Comparison of ENCODE assay signal across 20 cellular contexts in the genomic region with DNA sequence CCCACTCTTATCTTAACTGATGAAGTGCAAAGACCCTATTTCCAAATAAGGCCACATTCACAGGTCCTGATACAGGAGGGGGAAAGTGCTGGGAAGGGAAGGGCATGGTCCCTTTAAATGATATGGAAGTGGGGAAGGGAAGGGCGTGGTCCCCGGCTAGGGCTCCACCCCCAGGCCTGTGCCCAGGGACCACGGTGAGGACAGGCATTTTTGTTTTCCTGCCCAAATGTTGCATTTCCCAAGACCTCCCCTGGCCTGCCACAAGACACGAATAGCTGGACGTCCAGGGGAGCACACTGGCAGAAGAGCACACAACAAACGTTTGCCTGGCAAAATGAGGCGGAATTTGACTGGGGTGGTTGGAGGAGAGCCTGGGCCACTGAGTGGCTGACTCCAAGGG. TPM values are rescaled to one million over a fixed set of nuclear protein-coding genes. Genes with fewer than 3 reads are reported as not detected.
DNase-seq lines count a peak whose midpoint lies in the region; ATAC-seq and TF ChIP-seq lines count a peak whose summit lies in the region.
"Had no signal": no experiment of that assay in that cellular context is flagged by ENCODE, and none has a peak within 500 bp of the region (broad histone marks: within the 10 kb centered on the region; RNA-seq: fewer than 3 reads in every experiment).

No MANE protein-coding gene starts in this region.

- in situ Hi-C loops in mammary epithelial cell (cut with MboI; ENCODE audit: low sequenced_read_pairs in 2 of 2) = no loop called here

- H3K36me3 ChIP-seq in breast epithelium (no peaks in the 10 kb centered on the region), mammary epithelial cell (ENCODE audit: insufficient read depth, low read length) (no peaks in the 10 kb centered on the region), upper lobe of right lung (no peaks in the 10 kb centered on the region)
- H3K36me3 ChIP-seq: upper lobe of left lung had no signal

- H3K4me3 ChIP-seq in breast epithelium (no peak overlapping the region), mammary epithelial cell (replicated peaks in 1 of 3; ENCODE audit: insufficient read depth in 1 of 3, low read depth in 2 of 3, low read length in 3 of 3) (no peak overlapping the region), right cardiac atrium (ENCODE audit: low read length) (no peak overlapping the region), upper lobe of right lung (no peak overlapping the region)
- H3K4me3 ChIP-seq: SK-N-MC, upper lobe of left lung had no signal

- H2AFZ ChIP-seq in mammary epithelial cell (ENCODE audit: low read depth, low read length) = peak overlapping the region; percentile 40

- H3K36me3 Mint-ChIP-seq in MCF 10A (ENCODE audit: insufficient read depth, unreplicated experiment) = no peaks in the 10 kb centered on the region
- H3K36me3 Mint-ChIP-seq: activated naive CD4-positive, alpha-beta T cell treated with anti-CD3 and anti-CD28 coated beads, Interleukin-2, amount 10 ng/mL, durations not matched to agents 7 days and 5 days; CD4-positive, CD25-positive, alpha-beta regulatory T cell; memory B cell had no signal

- ATAC-seq in right cardiac atrium (peak; percentile 75 to 86), upper lobe of right lung (peak; percentile 59), GM21381 (IDR thresholded peaks at IDR 0.05; ENCODE audit: unreplicated experiment) (no peak)
- ATAC-seq: activated CD4-positive, alpha-beta T cell treated with anti-CD3 and anti-CD28 coated beads for 36 hours had no signal

- dilution Hi-C loops in mammary epithelial cell (cut with HindIII; ENCODE audit: low sequenced_read_pairs) = no loop called here

- no peak for TF ChIP-seq CTCF in MCF 10A (IDR thresholded peaks at IDR 0.05; ENCODE audit: unreplicated experiment)
- TF ChIP-seq CTCF in breast epithelium (IDR thresholded peaks at IDR 0.05) = no peak
- no peak for TF ChIP-seq CTCF in mammary epithelial cell (conservative IDR thresholded peaks at IDR 0.05 in 1 of 2, IDR thresholded peaks at IDR 0.05 in 1 of 2; ENCODE audit: extremely low read depth in 1 of 2, insufficient read depth in 1 of 2, low read depth in 1 of 2, low read length in 2 of 2)
- no peak for TF ChIP-seq CTCF in upper lobe of right lung (IDR thresholded peaks at IDR 0.05)

- H3K4me1 ChIP-seq in breast epithelium (no peaks in the 10 kb centered on the region), mammary epithelial cell (ENCODE audit: insufficient read depth, low read length) (no peaks in the 10 kb centered on the region), right cardiac atrium (ENCODE audit: control insufficient read depth, insufficient read depth, low read length) (no peaks in the 10 kb centered on the region), upper lobe of right lung (peaks cover 1% of the 10 kb centered on the region)

- no peak overlapping the region for H3K27ac Mint-ChIP-seq in MCF 10A (ENCODE audit: low read depth, unreplicated experiment)
- H3K27ac Mint-ChIP-seq: activated CD4-positive, alpha-beta T cell treated with anti-CD3 and anti-CD28 coated beads for 36 hours; activated naive CD4-positive, alpha-beta T cell treated with anti-CD3 and anti-CD28 coated beads, Interleukin-2, amount 10 ng/mL, durations not matched to agents 7 days and 5 days; memory B cell had no signal

- no peaks in the 10 kb centered on the region for H3K27me3 Mint-ChIP-seq in MCF 10A (ENCODE audit: insufficient read depth, unreplicated experiment)
- H3K27me3 Mint-ChIP-seq: activated CD4-positive, alpha-beta T cell treated with anti-CD3 and anti-CD28 coated beads for 36 hours had no signal

- 28% methylated on average over 7 of the region's 7 CpGs for WGBS in mammary epithelial cell (ENCODE audit: low coverage, missing lambda C conversion rate)
- 28% methylated on average over 7 of the region's 7 CpGs for WGBS in right cardiac atrium

- H3K4me1 Mint-ChIP-seq in MCF 10A (ENCODE audit: insufficient read depth, unreplicated experiment) = no peaks in the 10 kb centered on the region
- H3K4me1 Mint-ChIP-seq: activated CD4-positive, alpha-beta T cell treated with anti-CD3 and anti-CD28 coated beads for 36 hours had no signal

- DNase-seq in MCF 10A (ENCODE audit: unreplicated experiment) = peak; percentile 45
- DNase-seq in breast epithelium (ENCODE audit: low spot score in 2 of 2) = no peak
- DNase-seq in mammary epithelial cell = no peak
- peak; percentile 61 to 88 (median 82) for DNase-seq in right cardiac atrium
- no peak for DNase-seq in upper lobe of right lung
- DNase-seq in NCI-H526 treated with DMSO at 0.1 percent for 48 hours (lab: John Stamatoyannopoulos, UW) = no peak
- DNase-seq in GM03348 (ENCODE audit: low spot score) = no peak
- DNase-seq: activated CD4-positive, alpha-beta T cell treated with anti-CD3 and anti-CD28 coated beads for 36 hours; activated naive CD4-positive, alpha-beta T cell treated with anti-CD3 and anti-CD28 coated beads, Interleukin-2, amount 10 ng/mL, durations not matched to agents 7 days and 5 days; CD4-positive, CD25-positive, alpha-beta regulatory T cell; NCI-H1930; NCI-H510A treated with DMSO at 0.1 percent for 48 hours; stimulated activated naive CD4-positive, alpha-beta T cell treated with Interleukin-2 at 50 U/mL for 16 hours; T1000 had no signal

- CTCF ChIA-PET in MCF 10A (lab: Yijun Ruan, JAX) = interaction anchor here (1.4 to 15.2 kb wide), 2 partner anchors 10 to 27 kb away, joined by 5 to 425 read pairs; a partner anchor contains a TSS
- CTCF ChIA-PET in mammary epithelial cell (lab: Charles Lee; ENCODE audit: low non-redundant PET) = no interaction called here

- no peak overlapping the region for H3K4me3 Mint-ChIP-seq in MCF 10A (ENCODE audit: unreplicated experiment)
- H3K4me3 Mint-ChIP-seq: activated CD4-positive, alpha-beta T cell treated with anti-CD3 and anti-CD28 coated beads for 36 hours; activated naive CD4-positive, alpha-beta T cell treated with anti-CD3 and anti-CD28 coated beads, Interleukin-2, amount 10 ng/mL, durations not matched to agents 7 days and 5 days; CD4-positive, CD25-positive, alpha-beta regulatory T cell; memory B cell had no signal

- BruUV-seq in MCF 10A (replicated peaks; lab: Mats Ljungman, UMichigan) = no TSS peak
- BruUV-seq in mammary epithelial cell (replicated peaks; lab: Mats Ljungman, UMichigan) = no TSS peak

- no peak for TF ChIP-seq POLR2A in breast epithelium (IDR thresholded peaks at IDR 0.05)

- H3K9me3 ChIP-seq in breast epithelium = no peaks in the 10 kb centered on the region
- H3K9me3 ChIP-seq in mammary epithelial cell (replicated peaks; ENCODE audit: insufficient read depth, low read length) = no peaks in the 10 kb centered on the region
- H3K9me3 ChIP-seq in right cardiac atrium (ENCODE audit: control insufficient read depth, low read length) = no peaks in the 10 kb centered on the region
- no peaks in the 10 kb centered on the region for H3K9me3 ChIP-seq in upper lobe of right lung
- H3K9me3 ChIP-seq: upper lobe of left lung had no signal

- H3K27me3 ChIP-seq in breast epithelium (no peaks in the 10 kb centered on the region), mammary epithelial cell (ENCODE audit: insufficient read depth, low read length) (no peaks in the 10 kb centered on the region), right cardiac atrium (ENCODE audit: control insufficient read depth, insufficient read depth) (no peaks in the 10 kb centered on the region), upper lobe of right lung (no peaks in the 10 kb centered on the region)
- H3K27me3 ChIP-seq: upper lobe of left lung had no signal

- no peaks in the 10 kb centered on the region for H4K20me1 ChIP-seq in mammary epithelial cell (ENCODE audit: insufficient read depth, low read length)

- H3K4me2 ChIP-seq in mammary epithelial cell (ENCODE audit: insufficient read depth, low read depth, low read length) = no peak overlapping the region

- H3K79me2 ChIP-seq in mammary epithelial cell (ENCODE audit: insufficient read depth, low read length) = no peaks in the 10 kb centered on the region

- no peak overlapping the region for H3K27ac ChIP-seq in breast epithelium
- H3K27ac ChIP-seq in mammary epithelial cell (ENCODE audit: insufficient read depth, low read depth, low read length) = no peak overlapping the region
- no peak overlapping the region for H3K27ac ChIP-seq in right cardiac atrium (ENCODE audit: low read length)
- no peak overlapping the region for H3K27ac ChIP-seq in upper lobe of right lung
- H3K27ac ChIP-seq: 22Rv1, SK-N-MC, upper lobe of left lung had no signal

- intact Hi-C loops in MCF 10A (cut with micrococcal nuclease) (no loop called here), breast epithelium (cut with DNase I; ENCODE audit: low total_unique reads) (no loop called here), mammary epithelial cell (cut with micrococcal nuclease) (no loop called here), right cardiac atrium (cut with DNase I) (no loop called here), upper lobe of right lung (cut with DNase I) (no loop called here)

- no peak overlapping the region for H3K9ac ChIP-seq in mammary epithelial cell (ENCODE audit: insufficient read depth, low read length)

- no peaks in the 10 kb centered on the region for H3K9me3 Mint-ChIP-seq in MCF 10A (ENCODE audit: unreplicated experiment)
- H3K9me3 Mint-ChIP-seq: activated naive CD4-positive, alpha-beta T cell treated with anti-CD3 and anti-CD28 coated beads, Interleukin-2, amount 10 ng/mL, durations not matched to agents 7 days and 5 days; CD4-positive, CD25-positive, alpha-beta regulatory T cell; memory B cell had no signal

- POLR2A ChIA-PET in MCF 10A (lab: Yijun Ruan, JAX) = interaction anchor here (0.8 kb wide), 1 partner anchor 26 kb away, joined by 3 read pairs; no protein-coding TSS in a partner anchor

RNA-seq across cellular contexts. Expression of gene HFE, which starts 16.1 kb away (rescaled TPM):
- total RNA-seq in MCF 10A (2022) = 2.8 and 5.2 TPM in 2 replicates
- 1 to 10 TPM; 5.6 to 9.4 (median 8.6) TPM for total RNA-seq in breast epithelium
- 1 to 10 TPM; 9.0 to 9.5 TPM for total RNA-seq in mammary epithelial cell
- polyA plus RNA-seq in mammary epithelial cell = 17.2 TPM
- 32.7 TPM for polyA minus RNA-seq in mammary epithelial cell
- 10 to 100 TPM in 1 of 4 donors, 1 to 10 TPM in 3; 4.3 to 13.2 (median 8.4) TPM for total RNA-seq in right cardiac atrium
- polyA plus RNA-seq in right cardiac atrium = 5.3 TPM
- total RNA-seq in upper lobe of right lung = 9.2 TPM
- polyA plus RNA-seq: neural cell had no signal

Comparison
In these comparisons a context has a peak if more than half of its experiments do, and no peak if none do; other contexts are left out.
1. DNase-seq: peak in MCF 10A (single experiment) and right cardiac atrium (3 of 3); none in breast epithelium (0 of 2), mammary epithelial cell (single experiment), upper lobe of right lung (single experiment), NCI-H526 treated with DMSO at 0.1 percent for 48 hours (single experiment) and GM03348 (single experiment).